ENCODE assay signal across 11 cellular contexts in genomic region chr10:22649390-22649841, GRCh38.
DNase-seq lines count a peak whose midpoint lies in the region; ATAC-seq and TF ChIP-seq lines count a peak whose summit lies in the region.
"Had no signal": no experiment of that assay in that cellular context is flagged by ENCODE, and none has a peak within 500 bp of the region (broad histone marks: within the 10 kb centered on the region; RNA-seq: fewer than 3 reads in every experiment).

No MANE protein-coding gene starts in this region.

- intact Hi-C loops in activated naive CD4-positive, alpha-beta T cell treated with anti-CD3 and anti-CD28 coated beads for 36 hours (cut with micrococcal nuclease): loop anchor here (1.0 kb wide), 3 partner anchors 19 to 38 kb away; no protein-coding TSS in a partner anchor
- intact Hi-C loops in natural killer cell (cut with micrococcal nuclease): loop anchor here (5.0 to 10.0 kb wide), 4 partner anchors 63 to 335 kb away; partner anchors contain the start of gene PIP4K2A

- no peaks in the 10 kb centered on the region for H3K27me3 Mint-ChIP-seq in HFFc6 (ENCODE audit: insufficient read depth)
- H3K27me3 Mint-ChIP-seq in activated naive CD4-positive, alpha-beta T cell treated with anti-CD3 and anti-CD28 coated beads for 36 hours (ENCODE audit: low read depth): no peaks in the 10 kb centered on the region
- H3K27me3 Mint-ChIP-seq in natural killer cell (ENCODE audit: low read depth in 2 of 2): no peaks in the 10 kb centered on the region

- H3K4me1 ChIP-seq in BLaER1 treated with 17β-estradiol and CSF1 and Interleukin-3, amounts not matched to agents 10 nM and 100 nM: peaks cover 65 to 84% (median 72%) of the 10 kb centered on the region in 10 experiments

- H3K9me3 Mint-ChIP-seq in HFFc6 (no peaks in the 10 kb centered on the region), natural killer cell (peaks cover 0 to 2% of the 10 kb centered on the region in 2 donors)
- no peaks in the 10 kb centered on the region for H3K9me3 Mint-ChIP-seq in activated naive CD4-positive, alpha-beta T cell treated with anti-CD3 and anti-CD28 coated beads for 36 hours

- H3K27ac Mint-ChIP-seq in HFFc6 (peak overlapping the region; percentile 62; the same call in 1 of the 2 replicates), natural killer cell (peak overlapping the region; percentile 97 to 99)
- peak overlapping the region; percentile 90 for H3K27ac Mint-ChIP-seq in activated naive CD4-positive, alpha-beta T cell treated with anti-CD3 and anti-CD28 coated beads for 36 hours

- DNase-seq in HFFc6 (no peak), natural killer cell (no peak), DMS53 (lab: John Stamatoyannopoulos, UW) (no peak)
- peak; percentile 69 for DNase-seq in activated naive CD4-positive, alpha-beta T cell treated with anti-CD3 and anti-CD28 coated beads for 36 hours
- DNase-seq: activated CD8-positive, alpha-beta memory T cell treated with anti-CD3 and anti-CD28 coated beads, Interleukin-2, amount 50 U/mL, for 48 hours; NCI-H2171; SHP77 had no signal

- H3K36me3 ChIP-seq in BLaER1 treated with 17β-estradiol and CSF1 and Interleukin-3, amounts not matched to agents 10 nM and 100 nM: peaks cover 0 to 21% (median 0%) of the 10 kb centered on the region in 11 experiments; a peak in 7 of 22 replicates

- H3K4me1 Mint-ChIP-seq in HFFc6 (ENCODE audit: low read depth) (peaks cover 66% of the 10 kb centered on the region), natural killer cell (peaks cover 88 to 92% of the 10 kb centered on the region in 2 donors)
- peaks cover 88% of the 10 kb centered on the region for H3K4me1 Mint-ChIP-seq in activated naive CD4-positive, alpha-beta T cell treated with anti-CD3 and anti-CD28 coated beads for 36 hours (ENCODE audit: low read depth)

- CTCF ChIA-PET in activated naive CD4-positive, alpha-beta T cell treated with anti-CD3 and anti-CD28 coated beads for 36 hours (lab: Charles Lee): interaction anchor here (0.7 to 1.1 kb wide), 5 partner anchors 10 to 270 kb away, joined by 3 to 4 read pairs (median 3); no protein-coding TSS in a partner anchor

- no peak overlapping the region for H3K4me3 ChIP-seq in BLaER1 treated with 17β-estradiol and CSF1 and Interleukin-3, amounts not matched to agents 10 nM and 100 nM

- H3K27ac ChIP-seq in BLaER1 treated with 17β-estradiol and CSF1 and Interleukin-3, amounts not matched to agents 10 nM and 100 nM: no peak overlapping the region

- no peaks in the 10 kb centered on the region for H3K9me3 ChIP-seq in BLaER1 treated with 17β-estradiol and CSF1 and Interleukin-3, amounts not matched to agents 10 nM and 100 nM (replicated peaks in 1 of 11)

- H4K20me1 ChIP-seq in BLaER1 treated with 17β-estradiol and CSF1 and Interleukin-3, amounts not matched to agents 10 nM and 100 nM: peaks cover 26 to 94% (median 61%) of the 10 kb centered on the region in 11 experiments

- H3K9ac ChIP-seq in BLaER1 treated with 17β-estradiol and CSF1 and Interleukin-3, amounts not matched to agents 10 nM and 100 nM: no peak overlapping the region

- ATAC-seq in natural killer cell (peak; percentile 21 to 49 (median 31)), GM21529 (IDR thresholded peaks at IDR 0.05; ENCODE audit: unreplicated experiment) (no peak), GM19035 (IDR thresholded peaks at IDR 0.05; ENCODE audit: unreplicated experiment) (no peak), GM21515 (IDR thresholded peaks at IDR 0.05; ENCODE audit: unreplicated experiment) (no peak)

- peaks cover 21% of the 10 kb centered on the region for H3K36me3 Mint-ChIP-seq in HFFc6 (ENCODE audit: low read depth)
- peaks cover 14% of the 10 kb centered on the region for H3K36me3 Mint-ChIP-seq in activated naive CD4-positive, alpha-beta T cell treated with anti-CD3 and anti-CD28 coated beads for 36 hours (ENCODE audit: low read depth)
- H3K36me3 Mint-ChIP-seq in natural killer cell: peaks cover 7% of the 10 kb centered on the region

- no peaks in the 10 kb centered on the region for H3K27me3 ChIP-seq in BLaER1 treated with 17β-estradiol and CSF1 and Interleukin-3, amounts not matched to agents 10 nM and 100 nM

- H3K4me3 Mint-ChIP-seq in HFFc6: peak overlapping the region; percentile 44
- peak overlapping the region; percentile 71 for H3K4me3 Mint-ChIP-seq in activated naive CD4-positive, alpha-beta T cell treated with anti-CD3 and anti-CD28 coated beads for 36 hours
- H3K4me3 Mint-ChIP-seq in natural killer cell: peak overlapping the region; percentile 86

- H3K4me2 ChIP-seq in BLaER1 treated with 17β-estradiol and CSF1 and Interleukin-3, amounts not matched to agents 10 nM and 100 nM: peak overlapping the region; percentile 59 to 85 (median 66)

- no peak for TF ChIP-seq CTCF in HFFc6 (IDR thresholded peaks at IDR 0.05)
- TF ChIP-seq CTCF in natural killer cell (IDR thresholded peaks at IDR 0.05): no peak

Comparison
In these comparisons a context has a peak if more than half of its experiments do, and no peak if none do; other contexts are left out.
1. ATAC-seq: peak in natural killer cell (3 of 3); none in GM21529 (single experiment), GM19035 (single experiment) and GM21515 (single experiment).
2. Peak in every context shown above with its lines, with median percentiles within 50 percentile points of each other: H3K27ac Mint-ChIP-seq and H3K4me3 Mint-ChIP-seq.